Comparison of ENCODE assay signal across 9 cellular contexts in genomic region chr12:107929436-107929835, GRCh38.
DNase-seq lines count a peak whose midpoint lies in the region; ATAC-seq and TF ChIP-seq lines count a peak whose summit lies in the region.
"Had no signal": no experiment of that assay in that cellular context is flagged by ENCODE, and none has a peak within 500 bp of the region (broad histone marks: within the 10 kb centered on the region; RNA-seq: fewer than 3 reads in every experiment).

No MANE protein-coding gene starts in this region.

- no peak overlapping the region for H3K27ac Mint-ChIP-seq in activated CD4-positive, alpha-beta T cell treated with anti-CD3 and anti-CD28 coated beads for 36 hours
- no peak overlapping the region for H3K27ac Mint-ChIP-seq in activated CD4-positive, alpha-beta T cell treated with anti-CD3 and anti-CD28 coated beads, Interleukin-2, amount 10 ng/mL, durations not matched to agents 7 days and 5 days

- H3K36me3 ChIP-seq in transverse colon, result no peaks in the 10 kb centered on the region
- H3K36me3 ChIP-seq: BLaER1 had no signal

- H3K9me3 ChIP-seq in transverse colon, result no peaks in the 10 kb centered on the region
- H3K9me3 ChIP-seq: BLaER1 had no signal

- H3K4me3 Mint-ChIP-seq in activated CD4-positive, alpha-beta T cell treated with anti-CD3 and anti-CD28 coated beads for 36 hours, result no peak overlapping the region
- no peak overlapping the region for H3K4me3 Mint-ChIP-seq in activated CD4-positive, alpha-beta T cell treated with anti-CD3 and anti-CD28 coated beads, Interleukin-2, amount 10 ng/mL, durations not matched to agents 7 days and 5 days

- DNase-seq in activated CD4-positive, alpha-beta T cell treated with anti-CD3 and anti-CD28 coated beads for 36 hours, result no peak
- no peak for DNase-seq in activated CD4-positive, alpha-beta T cell treated with anti-CD3 and anti-CD28 coated beads, Interleukin-2, amount 10 ng/mL, durations not matched to agents 7 days and 5 days
- DNase-seq in NOMO-1 treated with DMSO at 0.1 percent for 48 hours (lab: John Stamatoyannopoulos, UW; ENCODE audit: unreplicated experiment) (peak; percentile 74), transverse colon (no peak), NCI-H1105 treated with DMSO at 0.1 percent for 48 hours (lab: John Stamatoyannopoulos, UW) (no peak), NCI-H1048 (lab: John Stamatoyannopoulos, UW) (no peak)

- no peak for TF ChIP-seq POLR2A in transverse colon (IDR thresholded peaks at IDR 0.05)

- H3K36me3 Mint-ChIP-seq in activated CD4-positive, alpha-beta T cell treated with anti-CD3 and anti-CD28 coated beads for 36 hours (ENCODE audit: low read depth), result no peaks in the 10 kb centered on the region
- H3K36me3 Mint-ChIP-seq in activated CD4-positive, alpha-beta T cell treated with anti-CD3 and anti-CD28 coated beads, Interleukin-2, amount 10 ng/mL, durations not matched to agents 7 days and 5 days (ENCODE audit: low read depth), result no peaks in the 10 kb centered on the region

- ATAC-seq in activated CD4-positive, alpha-beta T cell treated with anti-CD3 and anti-CD28 coated beads for 36 hours, result peak; percentile 57
- peak; percentile 67 for ATAC-seq in esophagus mucosa
- ATAC-seq in GM21723 (IDR thresholded peaks at IDR 0.05; ENCODE audit: unreplicated experiment), result no peak

- H3K9me3 Mint-ChIP-seq in activated CD4-positive, alpha-beta T cell treated with anti-CD3 and anti-CD28 coated beads for 36 hours (ENCODE audit: low read depth), result no peaks in the 10 kb centered on the region
- H3K9me3 Mint-ChIP-seq in activated CD4-positive, alpha-beta T cell treated with anti-CD3 and anti-CD28 coated beads, Interleukin-2, amount 10 ng/mL, durations not matched to agents 7 days and 5 days, result no peaks in the 10 kb centered on the region

- TF ChIP-seq CTCF in transverse colon (IDR thresholded peaks at IDR 0.05), result peak in 4 of 5 experiments; percentile 9 to 16 (median 12)

- 31% methylated on average over 12 of the region's 12 CpGs; no CpG with 5 or more reads in 1 of the 2 donors for WGBS in transverse colon (ENCODE audit: low coverage in 1 of 2), 2 donors

- POLR2A ChIA-PET in activated CD4-positive, alpha-beta T cell treated with anti-CD3 and anti-CD28 coated beads for 36 hours (lab: Charles Lee), result no interaction called here
- POLR2A ChIA-PET in activated CD4-positive, alpha-beta T cell treated with anti-CD3 and anti-CD28 coated beads, Interleukin-2, amount 10 ng/mL, durations not matched to agents 7 days and 5 days (lab: Charles Lee), result no interaction called here

- H3K27me3 Mint-ChIP-seq in activated CD4-positive, alpha-beta T cell treated with anti-CD3 and anti-CD28 coated beads for 36 hours, result peaks cover 14% of the 10 kb centered on the region
- H3K27me3 Mint-ChIP-seq in activated CD4-positive, alpha-beta T cell treated with anti-CD3 and anti-CD28 coated beads, Interleukin-2, amount 10 ng/mL, durations not matched to agents 7 days and 5 days, result peaks cover 10% of the 10 kb centered on the region

- intact Hi-C loops in activated CD4-positive, alpha-beta T cell treated with anti-CD3 and anti-CD28 coated beads for 36 hours (cut with DNase I, micrococcal nuclease), result no loop called here
- intact Hi-C loops in transverse colon (cut with DNase I; ENCODE audit: low total_unique reads), result no loop called here

- H3K4me1 Mint-ChIP-seq in activated CD4-positive, alpha-beta T cell treated with anti-CD3 and anti-CD28 coated beads for 36 hours, result no peaks in the 10 kb centered on the region
- H3K4me1 Mint-ChIP-seq in activated CD4-positive, alpha-beta T cell treated with anti-CD3 and anti-CD28 coated beads, Interleukin-2, amount 10 ng/mL, durations not matched to agents 7 days and 5 days, result no peaks in the 10 kb centered on the region

- peaks cover 19% of the 10 kb centered on the region for H3K27me3 ChIP-seq in transverse colon
- H3K27me3 ChIP-seq: BLaER1 had no signal

- no peak for TF ChIP-seq EP300 in transverse colon (IDR thresholded peaks at IDR 0.05; ENCODE audit: low read depth)

- H3K4me3 ChIP-seq in transverse colon, result no peak overlapping the region
- H3K4me3 ChIP-seq: BLaER1 had no signal

- H3K4me1 ChIP-seq in transverse colon, result no peaks in the 10 kb centered on the region
- H3K4me1 ChIP-seq: BLaER1 had no signal

- no peak overlapping the region for H3K27ac ChIP-seq in transverse colon
- H3K27ac ChIP-seq: BLaER1 had no signal

- in situ Hi-C loops in transverse colon (cut with MboI; ENCODE audit: low pct_ligation_motif_present in 1 of 4, low pct_unique_long_range_greater_than_20kb in 1 of 4, low sequenced_read_pairs in 3 of 4), result no loop called here

- CTCF ChIA-PET in activated CD4-positive, alpha-beta T cell treated with anti-CD3 and anti-CD28 coated beads for 36 hours (lab: Charles Lee), result no interaction called here
- CTCF ChIA-PET in activated CD4-positive, alpha-beta T cell treated with anti-CD3 and anti-CD28 coated beads, Interleukin-2, amount 10 ng/mL, durations not matched to agents 7 days and 5 days (lab: Charles Lee), result no interaction called here
